In the genomic region with DNA sequence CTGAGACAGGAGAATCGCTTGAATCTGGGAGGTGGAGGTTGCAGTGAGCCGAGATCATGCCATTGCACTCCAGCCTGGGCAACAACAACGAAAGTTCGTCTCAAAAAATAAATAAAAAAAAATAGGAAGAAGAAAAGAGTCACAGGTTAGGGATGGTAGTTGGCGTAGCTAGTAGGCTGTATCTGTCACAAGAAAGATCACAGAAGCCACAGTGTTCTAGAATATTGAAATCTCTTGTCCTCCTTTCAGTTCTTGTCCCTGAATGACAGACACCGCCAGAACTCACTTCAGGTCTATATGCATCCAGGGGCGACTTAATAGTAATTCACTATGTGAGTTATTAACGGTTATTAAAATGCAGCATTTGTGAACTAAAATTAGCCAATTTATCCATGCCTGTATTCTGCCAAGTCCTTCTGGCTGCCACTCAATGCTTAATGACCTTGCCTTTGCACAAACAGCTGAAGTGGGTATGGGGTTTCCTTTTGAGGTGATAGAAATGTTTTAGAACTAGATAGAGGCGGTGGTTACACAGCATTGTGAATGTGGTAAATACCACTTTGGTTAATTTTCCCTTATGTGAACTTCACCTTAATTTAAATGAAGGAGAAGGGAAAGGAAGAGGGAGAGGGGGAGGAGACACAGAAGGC, we compare ENCODE assay signal across 17 cellular contexts. TPM values are rescaled to one million over a fixed set of nuclear protein-coding genes. Genes with fewer than 3 reads are reported as not detected.
DNase-seq lines count a peak whose midpoint lies in the region; ATAC-seq and TF ChIP-seq lines count a peak whose summit lies in the region.
"Had no signal": no experiment of that assay in that cellular context is flagged by ENCODE, and none has a peak within 500 bp of the region (broad histone marks: within the 10 kb centered on the region; RNA-seq: fewer than 3 reads in every experiment).

No MANE protein-coding gene starts in this region.

- H3K36me3 Mint-ChIP-seq in activated naive CD8-positive, alpha-beta T cell treated with anti-CD3 and anti-CD28 coated beads for 36 hours = no peaks in the 10 kb centered on the region
- H3K36me3 Mint-ChIP-seq in activated naive CD8-positive, alpha-beta T cell treated with anti-CD3 and anti-CD28 coated beads, Interleukin-2, amount 50 U/mL, for 24 hours (ENCODE audit: low read depth) = no peaks in the 10 kb centered on the region
- no peaks in the 10 kb centered on the region for H3K36me3 Mint-ChIP-seq in T-helper 2 cell treated with Interferon-gamma antibody and Interleukin-4, amounts not matched to agents 5 μg/mL and 100 μg/mL, for 36 hours (ENCODE audit: low read depth)
- H3K36me3 Mint-ChIP-seq in CD4-positive, alpha-beta T cell (ENCODE audit: low read depth) = no peaks in the 10 kb centered on the region

- TF ChIP-seq POLR2A in gastrocnemius medialis (IDR thresholded peaks at IDR 0.05) = no peak

- H3K9me3 Mint-ChIP-seq in activated naive CD8-positive, alpha-beta T cell treated with anti-CD3 and anti-CD28 coated beads for 36 hours = peaks cover 5% of the 10 kb centered on the region
- H3K9me3 Mint-ChIP-seq in activated naive CD8-positive, alpha-beta T cell treated with anti-CD3 and anti-CD28 coated beads, Interleukin-2, amount 50 U/mL, for 24 hours = peaks cover 5% of the 10 kb centered on the region
- H3K9me3 Mint-ChIP-seq in T-helper 2 cell treated with Interferon-gamma antibody and Interleukin-4, amounts not matched to agents 5 μg/mL and 100 μg/mL, for 36 hours = peaks cover 4% of the 10 kb centered on the region
- no peaks in the 10 kb centered on the region for H3K9me3 Mint-ChIP-seq in CD4-positive, alpha-beta T cell

- peak overlapping the region; percentile 55 for H3K27ac Mint-ChIP-seq in activated naive CD8-positive, alpha-beta T cell treated with anti-CD3 and anti-CD28 coated beads for 36 hours
- no peak overlapping the region for H3K27ac Mint-ChIP-seq in activated naive CD8-positive, alpha-beta T cell treated with anti-CD3 and anti-CD28 coated beads, Interleukin-2, amount 50 U/mL, for 24 hours
- H3K27ac Mint-ChIP-seq in T-helper 2 cell treated with Interferon-gamma antibody and Interleukin-4, amounts not matched to agents 5 μg/mL and 100 μg/mL, for 36 hours = peak overlapping the region; percentile 46
- H3K27ac Mint-ChIP-seq in CD4-positive, alpha-beta T cell = no peak overlapping the region
- H3K27ac Mint-ChIP-seq: activated CD4-positive, alpha-beta memory T cell treated with anti-CD3 and anti-CD28 coated beads, Interleukin-2, amount 10 ng/mL, durations not matched to agents 7 days and 5 days; activated T-helper 17 cell treated with anti-CD3 and anti-CD28 coated beads, Interleukin-2, amount 50 U/mL, for 72 hours had no signal

- peak overlapping the region in 2 of 4 donors; percentile 4 to 18 for H3K4me3 ChIP-seq in gastrocnemius medialis
- H3K4me3 ChIP-seq: SJSA1 had no signal

- H3K9me3 ChIP-seq in gastrocnemius medialis = no peaks in the 10 kb centered on the region
- H3K9me3 ChIP-seq in CD4-positive, alpha-beta T cell (ENCODE audit: control insufficient read depth, low read length) = no peaks in the 10 kb centered on the region
- H3K9me3 ChIP-seq: SJSA1 had no signal

- ATAC-seq in activated naive CD8-positive, alpha-beta T cell treated with anti-CD3 and anti-CD28 coated beads, Interleukin-2, amount 50 U/mL, for 24 hours = no peak
- ATAC-seq in gastrocnemius medialis (peak; percentile 72 to 83), GM18858 (IDR thresholded peaks at IDR 0.05; ENCODE audit: unreplicated experiment) (no peak)
- ATAC-seq in CD4-positive, alpha-beta T cell (ENCODE audit: poor library complexity) = no peak
- ATAC-seq: activated T-helper 17 cell treated with anti-CD3 and anti-CD28 coated beads, Interleukin-2, amount 50 U/mL, for 72 hours; left lobe of liver had no signal

- in situ Hi-C loops in gastrocnemius medialis (cut with MboI; ENCODE audit: low sequenced_read_pairs in 4 of 4) = loop anchor here in 2 of 4 donors (10.0 to 25.0 kb wide), 3 partner anchors 215 to 635 kb away; no protein-coding TSS in a partner anchor

- H3K4me3 Mint-ChIP-seq in activated naive CD8-positive, alpha-beta T cell treated with anti-CD3 and anti-CD28 coated beads for 36 hours = no peak overlapping the region
- no peak overlapping the region for H3K4me3 Mint-ChIP-seq in activated naive CD8-positive, alpha-beta T cell treated with anti-CD3 and anti-CD28 coated beads, Interleukin-2, amount 50 U/mL, for 24 hours
- peak overlapping the region; percentile 18 for H3K4me3 Mint-ChIP-seq in T-helper 2 cell treated with Interferon-gamma antibody and Interleukin-4, amounts not matched to agents 5 μg/mL and 100 μg/mL, for 36 hours
- no peak overlapping the region for H3K4me3 Mint-ChIP-seq in CD4-positive, alpha-beta T cell
- H3K4me3 Mint-ChIP-seq: activated CD4-positive, alpha-beta memory T cell treated with anti-CD3 and anti-CD28 coated beads, Interleukin-2, amount 10 ng/mL, durations not matched to agents 7 days and 5 days; activated T-helper 17 cell treated with anti-CD3 and anti-CD28 coated beads, Interleukin-2, amount 50 U/mL, for 72 hours had no signal

- no peak for TF ChIP-seq CTCF in gastrocnemius medialis (IDR thresholded peaks at IDR 0.05 in 4 of 5, conservative IDR thresholded peaks at IDR 0.05 in 1 of 5)
- TF ChIP-seq CTCF in CD4-positive, alpha-beta T cell (IDR thresholded peaks at IDR 0.05) = no peak
- no peak for TF ChIP-seq CTCF in GM10248 (IDR thresholded peaks at IDR 0.05; ENCODE audit: control extremely low read depth, extremely low read depth, low read depth, missing control alignments)

- peaks cover 8 to 12% of the 10 kb centered on the region in 2 donors for H3K4me1 ChIP-seq in gastrocnemius medialis

- intact Hi-C loops in gastrocnemius medialis (cut with DNase I; ENCODE audit: low total_unique reads) = no loop called here
- intact Hi-C loops in CD4-positive, alpha-beta T cell (cut with DNase I, micrococcal nuclease) = loop anchor here in 1 of 2 experiments (5.0 kb wide), 1 partner anchor 40 kb away; no protein-coding TSS in a partner anchor

- no peak for DNase-seq in activated naive CD8-positive, alpha-beta T cell treated with anti-CD3 and anti-CD28 coated beads for 36 hours
- DNase-seq in activated naive CD8-positive, alpha-beta T cell treated with anti-CD3 and anti-CD28 coated beads, Interleukin-2, amount 50 U/mL, for 24 hours = no peak
- peak; percentile 53 for DNase-seq in NCI-H1436 treated with DMSO at 0.1 percent for 48 hours (lab: John Stamatoyannopoulos, UW)
- DNase-seq in T-helper 2 cell treated with Interferon-gamma antibody and Interleukin-4, amounts not matched to agents 5 μg/mL and 100 μg/mL, for 36 hours (ENCODE audit: low spot score) = no peak
- DNase-seq in gastrocnemius medialis = no peak
- no peak for DNase-seq in CD4-positive, alpha-beta T cell
- no peak for DNase-seq in GM10248 (ENCODE audit: extremely low spot score)
- DNase-seq: activated CD4-positive, alpha-beta memory T cell treated with anti-CD3 and anti-CD28 coated beads, Interleukin-2, amount 10 ng/mL, durations not matched to agents 7 days and 5 days; cerebellar nuclear complex; COR-L47; NCI-H187 treated with DMSO at 0.1 percent for 48 hours; stimulated activated CD4-positive, alpha-beta T cell treated with anti-CD3 and anti-CD28 coated beads, Interleukin-15, amount 100 ng/mL, for 24 hours had no signal

- peaks cover 7% of the 10 kb centered on the region for H3K4me1 Mint-ChIP-seq in activated naive CD8-positive, alpha-beta T cell treated with anti-CD3 and anti-CD28 coated beads for 36 hours
- peaks cover 6% of the 10 kb centered on the region for H3K4me1 Mint-ChIP-seq in activated naive CD8-positive, alpha-beta T cell treated with anti-CD3 and anti-CD28 coated beads, Interleukin-2, amount 50 U/mL, for 24 hours
- H3K4me1 Mint-ChIP-seq in T-helper 2 cell treated with Interferon-gamma antibody and Interleukin-4, amounts not matched to agents 5 μg/mL and 100 μg/mL, for 36 hours (ENCODE audit: low read depth) = peaks cover 4% of the 10 kb centered on the region
- H3K4me1 Mint-ChIP-seq in CD4-positive, alpha-beta T cell (ENCODE audit: low read depth) = peaks cover 4% of the 10 kb centered on the region

- CTCF ChIA-PET in CD4-positive, alpha-beta T cell (lab: Charles Lee) = interaction anchor here (0.7 to 1.4 kb wide), 2 partner anchors 13 to 121 kb away, joined by 3 to 5 read pairs; no protein-coding TSS in a partner anchor
- CTCF ChIA-PET in GM10248 (lab: Yijun Ruan, JAX) = interaction anchor here (3.1 kb wide), 1 partner anchor 14 kb away, joined by 28 read pairs; no protein-coding TSS in a partner anchor

- H3K27me3 Mint-ChIP-seq in activated naive CD8-positive, alpha-beta T cell treated with anti-CD3 and anti-CD28 coated beads for 36 hours = no peaks in the 10 kb centered on the region
- no peaks in the 10 kb centered on the region for H3K27me3 Mint-ChIP-seq in activated naive CD8-positive, alpha-beta T cell treated with anti-CD3 and anti-CD28 coated beads, Interleukin-2, amount 50 U/mL, for 24 hours
- H3K27me3 Mint-ChIP-seq in T-helper 2 cell treated with Interferon-gamma antibody and Interleukin-4, amounts not matched to agents 5 μg/mL and 100 μg/mL, for 36 hours (ENCODE audit: low read depth) = no peaks in the 10 kb centered on the region
- H3K27me3 Mint-ChIP-seq in CD4-positive, alpha-beta T cell = no peaks in the 10 kb centered on the region
- H3K27me3 Mint-ChIP-seq: activated CD4-positive, alpha-beta memory T cell treated with anti-CD3 and anti-CD28 coated beads, Interleukin-2, amount 10 ng/mL, durations not matched to agents 7 days and 5 days; activated T-helper 17 cell treated with anti-CD3 and anti-CD28 coated beads, Interleukin-2, amount 50 U/mL, for 72 hours had no signal

- no peaks in the 10 kb centered on the region for H3K36me3 ChIP-seq in gastrocnemius medialis
- H3K36me3 ChIP-seq: SJSA1 had no signal

- POLR2A ChIA-PET in CD4-positive, alpha-beta T cell (lab: Charles Lee) = no interaction called here
- POLR2A ChIA-PET in GM10248 (lab: Yijun Ruan, JAX) = no interaction called here

- peak overlapping the region; percentile 46 to 85 (median 67) for H3K27ac ChIP-seq in gastrocnemius medialis
- H3K27ac ChIP-seq in CD4-positive, alpha-beta T cell (ENCODE audit: low read depth, low read length) = no peak overlapping the region
- H3K27ac ChIP-seq: KMS-11, SJSA1 had no signal

- no peaks in the 10 kb centered on the region for H3K27me3 ChIP-seq in gastrocnemius medialis
- H3K27me3 ChIP-seq in CD4-positive, alpha-beta T cell (ENCODE audit: control insufficient read depth, insufficient read depth, low read length) = no peaks in the 10 kb centered on the region
- H3K27me3 ChIP-seq: SJSA1 had no signal

RNA-seq across cellular contexts. Expression of a gene that starts 41.3 kb away (rescaled TPM):
- total RNA-seq in activated naive CD8-positive, alpha-beta T cell treated with anti-CD3 and anti-CD28 coated beads for 36 hours = 10 to 100 TPM; 28.8 to 29.8 TPM
- total RNA-seq in gastrocnemius medialis = 10 to 100 TPM; 15.1 to 32.2 (median 19.7) TPM
- total RNA-seq in CD4-positive, alpha-beta T cell = 10 to 100 TPM; 33.0 to 34.3 TPM

Comparison
In these comparisons a context has a peak if more than half of its experiments do, and no peak if none do; other contexts are left out.
1. H3K27ac Mint-ChIP-seq: peak in activated naive CD8-positive, alpha-beta T cell treated with anti-CD3 and anti-CD28 coated beads for 36 hours (single experiment) and T-helper 2 cell treated with Interferon-gamma antibody and Interleukin-4, amounts not matched to agents 5 μg/mL and 100 μg/mL, for 36 hours (single experiment); none in activated naive CD8-positive, alpha-beta T cell treated with anti-CD3 and anti-CD28 coated beads, Interleukin-2, amount 50 U/mL, for 24 hours (single experiment) and CD4-positive, alpha-beta T cell (single experiment).
2. ATAC-seq: peak in gastrocnemius medialis (2 of 2); none in activated naive CD8-positive, alpha-beta T cell treated with anti-CD3 and anti-CD28 coated beads, Interleukin-2, amount 50 U/mL, for 24 hours (single experiment), GM18858 (single experiment) and CD4-positive, alpha-beta T cell (single experiment).